12 cellular contexts compared by ENCODE assay signal in the genomic region with DNA sequence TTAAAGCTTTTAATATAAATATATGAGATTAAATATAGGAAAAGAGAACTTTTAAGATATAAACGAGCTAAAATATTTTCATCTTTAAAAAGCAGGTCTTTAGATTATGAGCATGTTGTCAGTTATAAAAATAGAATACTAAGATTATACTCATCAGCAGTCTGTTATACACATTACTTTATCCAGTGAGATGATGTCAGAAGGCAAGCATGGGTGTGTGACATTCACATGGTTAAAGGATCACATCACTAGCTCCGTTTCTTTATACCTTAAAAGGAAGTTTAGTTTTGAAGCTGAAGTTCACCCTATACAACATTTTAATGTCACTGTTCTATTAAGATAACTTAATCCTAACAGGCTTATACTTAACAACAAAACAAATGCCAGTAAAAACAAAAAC. TPM values are rescaled to one million over a fixed set of nuclear protein-coding genes. Genes with fewer than 3 reads are reported as not detected.
DNase-seq lines count a peak whose midpoint lies in the region; ATAC-seq, FAIRE-seq and TF ChIP-seq lines count a peak whose summit lies in the region.
"Had no signal": no experiment of that assay in that cellular context is flagged by ENCODE, and none has a peak within 500 bp of the region (broad histone marks: within the 10 kb centered on the region; RNA-seq: fewer than 3 reads in every experiment).

No MANE protein-coding gene starts in this region.

- no peak overlapping the region for H3K9ac ChIP-seq in neural progenitor cell

- FAIRE-seq in RCC 7860 (lab: Jason Lieb, UNC), result peak; percentile 93

- H3K79me2 ChIP-seq in ACC112 (ENCODE audit: control insufficient read depth, insufficient read depth, low read length, unreplicated experiment) (peaks cover 20% of the 10 kb centered on the region), neural progenitor cell (ENCODE audit: low read depth) (no peaks in the 10 kb centered on the region)

- H3K4me3 Mint-ChIP-seq in activated CD4-positive, alpha-beta memory T cell treated with anti-CD3 and anti-CD28 coated beads, Interleukin-2, amount 10 ng/mL, durations not matched to agents 7 days and 5 days, result no peak overlapping the region
- no peak overlapping the region for H3K4me3 Mint-ChIP-seq in neural progenitor cell
- H3K4me3 Mint-ChIP-seq: B cell had no signal

- peaks cover 69% of the 10 kb centered on the region for H3K36me3 Mint-ChIP-seq in activated CD4-positive, alpha-beta memory T cell treated with anti-CD3 and anti-CD28 coated beads, Interleukin-2, amount 10 ng/mL, durations not matched to agents 7 days and 5 days (ENCODE audit: low read depth)
- peaks cover 35% of the 10 kb centered on the region for H3K36me3 Mint-ChIP-seq in neural progenitor cell

- no peaks in the 10 kb centered on the region for H3K27me3 ChIP-seq in ACC112 (ENCODE audit: insufficient read depth, low read length)
- H3K27me3 ChIP-seq in neural progenitor cell, result no peaks in the 10 kb centered on the region
- H3K27me3 ChIP-seq in left lung, result no peaks in the 10 kb centered on the region

- H3K36me3 ChIP-seq in ACC112 (ENCODE audit: insufficient read depth, low read length) (peaks cover 35% of the 10 kb centered on the region), neural progenitor cell (no peaks in the 10 kb centered on the region), left lung (peaks cover 0 to 31% of the 10 kb centered on the region in 2 donors)

- CTCF ChIA-PET in activated CD4-positive, alpha-beta memory T cell treated with anti-CD3 and anti-CD28 coated beads, Interleukin-2, amount 10 ng/mL, durations not matched to agents 7 days and 5 days (lab: Charles Lee), result interaction anchor here (1.3 kb wide), 1 partner anchor 90 kb away, joined by 3 read pairs; no protein-coding TSS in a partner anchor

- H2AFZ ChIP-seq in ACC112 (ENCODE audit: low read length, unreplicated experiment), result no peak overlapping the region
- no peak overlapping the region for H2AFZ ChIP-seq in neural progenitor cell (replicated peaks)

- no peak overlapping the region for H3K4me3 ChIP-seq in ACC112 (ENCODE audit: low read depth, low read length)
- no peak overlapping the region for H3K4me3 ChIP-seq in fibroblast of mammary gland (ENCODE audit: control insufficient read depth, low read depth, low read length)
- H3K4me3 ChIP-seq in neural progenitor cell, result no peak overlapping the region
- H3K4me3 ChIP-seq in left lung, result no peak overlapping the region

- H3K4me1 Mint-ChIP-seq in activated CD4-positive, alpha-beta memory T cell treated with anti-CD3 and anti-CD28 coated beads, Interleukin-2, amount 10 ng/mL, durations not matched to agents 7 days and 5 days, result peaks cover 17% of the 10 kb centered on the region
- H3K4me1 Mint-ChIP-seq in neural progenitor cell, result no peaks in the 10 kb centered on the region

- peaks cover 28% of the 10 kb centered on the region for H3K9me3 Mint-ChIP-seq in activated CD4-positive, alpha-beta memory T cell treated with anti-CD3 and anti-CD28 coated beads, Interleukin-2, amount 10 ng/mL, durations not matched to agents 7 days and 5 days
- peaks cover 25% of the 10 kb centered on the region for H3K9me3 Mint-ChIP-seq in neural progenitor cell

- no peaks in the 10 kb centered on the region for H3K9me3 ChIP-seq in neural progenitor cell (ENCODE audit: low read depth)
- H3K9me3 ChIP-seq in left lung, result peaks cover 0 to 25% of the 10 kb centered on the region in 2 donors

- POLR2A ChIA-PET in activated CD4-positive, alpha-beta memory T cell treated with anti-CD3 and anti-CD28 coated beads, Interleukin-2, amount 10 ng/mL, durations not matched to agents 7 days and 5 days (lab: Charles Lee), result no interaction called here

- TF ChIP-seq CTCF in fibroblast of mammary gland (conservative IDR thresholded peaks at IDR 0.05; ENCODE audit: control insufficient read depth, insufficient read depth, low read depth, low read length) (no peak), neural progenitor cell (IDR thresholded peaks at IDR 0.05) (no peak), left lung (IDR thresholded peaks at IDR 0.05) (no peak)

- peak; percentile 93 for DNase-seq in RCC 7860 (ENCODE audit: low spot score)
- peak; percentile 81 for DNase-seq in fibroblast of mammary gland (ENCODE audit: low read depth)
- DNase-seq in myocyte (ENCODE audit: low read depth), result peak; percentile 91
- no peak for DNase-seq in activated CD4-positive, alpha-beta memory T cell treated with anti-CD3 and anti-CD28 coated beads, Interleukin-2, amount 10 ng/mL, durations not matched to agents 7 days and 5 days
- DNase-seq in epidermal melanocyte (ENCODE audit: insufficient read length, low spot score), result no peak
- no peak for DNase-seq in neural progenitor cell (ENCODE audit: low spot score)
- no peak for DNase-seq in left lung
- DNase-seq: NCI-H187 treated with DMSO at 0.1 percent for 48 hours, OCI-M1 had no signal

- no peaks in the 10 kb centered on the region for H3F3A ChIP-seq in neural progenitor cell (ENCODE audit: low read depth)

- intact Hi-C loops in left lung (cut with DNase I), result no loop called here

- ATAC-seq in left lung, result no peak

- H3K27me3 Mint-ChIP-seq in activated CD4-positive, alpha-beta memory T cell treated with anti-CD3 and anti-CD28 coated beads, Interleukin-2, amount 10 ng/mL, durations not matched to agents 7 days and 5 days, result no peaks in the 10 kb centered on the region
- no peaks in the 10 kb centered on the region for H3K27me3 Mint-ChIP-seq in neural progenitor cell (ENCODE audit: insufficient read depth, low read depth)
- H3K27me3 Mint-ChIP-seq: B cell had no signal

- peaks cover 35% of the 10 kb centered on the region for H3K4me1 ChIP-seq in ACC112 (ENCODE audit: control insufficient read depth, insufficient read depth, low read length, unreplicated experiment)
- no peaks in the 10 kb centered on the region for H3K4me1 ChIP-seq in neural progenitor cell
- peaks cover 0 to 15% of the 10 kb centered on the region in 2 donors for H3K4me1 ChIP-seq in left lung

- no peak overlapping the region for H3K4me2 ChIP-seq in neural progenitor cell

- no peaks in the 10 kb centered on the region for H4K20me1 ChIP-seq in neural progenitor cell (ENCODE audit: low read depth)

- H3K27ac ChIP-seq in ACC112 (ENCODE audit: low read depth, low read length), result peak overlapping the region; percentile 74
- H3K27ac ChIP-seq in neural progenitor cell, result no peak overlapping the region
- no peak overlapping the region for H3K27ac ChIP-seq in left lung
- H3K27ac ChIP-seq: VCaP had no signal

- no peak overlapping the region for H3K27ac Mint-ChIP-seq in activated CD4-positive, alpha-beta memory T cell treated with anti-CD3 and anti-CD28 coated beads, Interleukin-2, amount 10 ng/mL, durations not matched to agents 7 days and 5 days
- no peak overlapping the region for H3K27ac Mint-ChIP-seq in neural progenitor cell
- H3K27ac Mint-ChIP-seq: B cell had no signal

RNA-seq across cellular contexts. Expression of gene RICTOR, which starts 59.7 kb away (rescaled TPM):
- total RNA-seq in myocyte (28.5 and 38.3 TPM in 2 replicates), neural progenitor cell (ENCODE audit: low replicate concordance) (24.7 and 41.3 TPM in 2 replicates), left lung (10 to 100 TPM; 31.0 to 33.9 TPM)
- polyA plus RNA-seq in myocyte (2012), result 3.4 TPM
- 10 to 100 TPM; 50.4 to 56.4 TPM for total RNA-seq in activated CD4-positive, alpha-beta memory T cell treated with anti-CD3 and anti-CD28 coated beads, Interleukin-2, amount 10 ng/mL, durations not matched to agents 7 days and 5 days

Comparison
In these comparisons a context has a peak if more than half of its experiments do, and no peak if none do; other contexts are left out.
1. DNase-seq: peak in RCC 7860 (single experiment), fibroblast of mammary gland (single experiment) and myocyte (single experiment); none in activated CD4-positive, alpha-beta memory T cell treated with anti-CD3 and anti-CD28 coated beads, Interleukin-2, amount 10 ng/mL, durations not matched to agents 7 days and 5 days (single experiment), epidermal melanocyte (single experiment), neural progenitor cell (single experiment) and left lung (0 of 2).